Comparison of ENCODE assay signal across 8 cellular contexts in genomic region chr1:109398343-109399225, GRCh38. TPM values are rescaled to one million over a fixed set of nuclear protein-coding genes. Genes with fewer than 3 reads are reported as not detected.
A peak's percentile ranks its signal among the peaks of the same experiment; 100 is the strongest.
DNase-seq lines count a peak whose midpoint lies in the region; TF ChIP-seq lines count a peak whose summit lies in the region.

No MANE protein-coding gene starts in this region.

- H3K9ac ChIP-seq in ES-I3 (ENCODE audit: low read depth, low read length) (peak overlapping the region; percentile 75), NT2/D1 (ENCODE audit: insufficient read length, low read depth) (peak overlapping the region; percentile 65)

- DNase-seq in NT2/D1 (ENCODE audit: low read depth, low spot score), result no peak
- DNase-seq in endothelial cell (ENCODE audit: low spot score), result no peak
- peak; percentile 11 for DNase-seq in osteoblast (ENCODE audit: insufficient read length, low spot score, missing footprints)
- DNase-seq in NCI-H2196 (lab: John Stamatoyannopoulos, UW; ENCODE audit: unreplicated experiment), result no peak
- DNase-seq in HuH-7 (ENCODE audit: low spot score), result no peak
- DNase-seq in ureter (ENCODE audit: low spot score), result no peak
- DNase-seq in COLO829 (ENCODE audit: low spot score), result no peak

- H3K4me3 ChIP-seq in NT2/D1 (ENCODE audit: insufficient read length, low read depth) (peak overlapping the region; percentile 41), osteoblast (ENCODE audit: insufficient read depth, low read length) (peak overlapping the region; percentile 74)

- TF ChIP-seq CTCF in endothelial cell (IDR thresholded peaks at IDR 0.05; ENCODE audit: unreplicated experiment) (no peak), osteoblast (IDR thresholded peaks at IDR 0.05; ENCODE audit: extremely low read depth, low read depth, low read length) (no peak)

- peaks cover under 1% of the 10 kb centered on the region for H3K36me3 Mint-ChIP-seq in endothelial cell (ENCODE audit: low read depth, unreplicated experiment)

- H3K27ac ChIP-seq in osteoblast (ENCODE audit: low read depth, low read length), result no peak overlapping the region

- H3K36me3 ChIP-seq in ES-I3 (ENCODE audit: insufficient read depth, low read length), result no peaks in the 10 kb centered on the region
- H3K36me3 ChIP-seq in NT2/D1 (ENCODE audit: insufficient read depth, insufficient read length, low read length), result peaks cover 31% of the 10 kb centered on the region
- peaks cover 19% of the 10 kb centered on the region for H3K36me3 ChIP-seq in osteoblast (ENCODE audit: insufficient read depth, low read length)

- H2AFZ ChIP-seq in osteoblast (ENCODE audit: low read length), result peak overlapping the region; percentile 44

- peak overlapping the region; percentile 80 for H3K4me2 ChIP-seq in osteoblast (ENCODE audit: insufficient read depth, low read length)

- peaks cover 30% of the 10 kb centered on the region for H3K4me1 Mint-ChIP-seq in endothelial cell (ENCODE audit: unreplicated experiment)

- H3K79me2 ChIP-seq in osteoblast (ENCODE audit: insufficient read depth, low read length), result peaks cover 35% of the 10 kb centered on the region

- H3K27me3 Mint-ChIP-seq in endothelial cell (ENCODE audit: unreplicated experiment), result peaks cover 4% of the 10 kb centered on the region

- H3K9me3 ChIP-seq in ES-I3 (ENCODE audit: control insufficient read depth, insufficient read depth, low read length), result no peaks in the 10 kb centered on the region
- H3K9me3 ChIP-seq in NT2/D1 (ENCODE audit: insufficient read depth, low read length), result no peaks in the 10 kb centered on the region
- no peaks in the 10 kb centered on the region for H3K9me3 ChIP-seq in osteoblast (ENCODE audit: low read depth, low read length)

- H3K4me1 ChIP-seq in ES-I3 (ENCODE audit: insufficient read depth, low read length) (peaks cover 6% of the 10 kb centered on the region), NT2/D1 (ENCODE audit: insufficient read depth, insufficient read length) (peaks cover 6% of the 10 kb centered on the region), osteoblast (ENCODE audit: insufficient read depth, low read length) (peaks cover 33% of the 10 kb centered on the region)

- H4K20me1 ChIP-seq in osteoblast (ENCODE audit: insufficient read depth, low read length), result no peaks in the 10 kb centered on the region

- peak overlapping the region; percentile 67 for H3K27ac Mint-ChIP-seq in endothelial cell (ENCODE audit: unreplicated experiment)

- H3K9me3 Mint-ChIP-seq in endothelial cell (ENCODE audit: unreplicated experiment), result no peaks in the 10 kb centered on the region

- H3K27me3 ChIP-seq in NT2/D1 (ENCODE audit: insufficient read depth, insufficient read length) (peaks cover 10% of the 10 kb centered on the region), osteoblast (ENCODE audit: insufficient read depth, low read length) (no peaks in the 10 kb centered on the region)

- H3K4me3 Mint-ChIP-seq in endothelial cell (ENCODE audit: unreplicated experiment), result peak overlapping the region; percentile 90

RNA-seq across cellular contexts. Expression of gene SORT1, which starts 0.9 kb away (rescaled TPM):
- total RNA-seq in endothelial cell (ENCODE audit: unreplicated experiment) (49.0 TPM), osteoblast (45.1 and 48.5 TPM in 2 replicates), ureter (63.8 TPM)

RNA-seq across cellular contexts. Expression of gene PSMA5, which starts 27.7 kb away (rescaled TPM):
- total RNA-seq in endothelial cell (ENCODE audit: unreplicated experiment) (84.9 TPM), osteoblast (41.5 and 45.6 TPM in 2 replicates), ureter (78.1 TPM)
